16 cellular contexts compared by ENCODE assay signal in genomic region chr11:113546757-113547507, GRCh38.
DNase-seq lines count a peak whose midpoint lies in the region; ATAC-seq, FAIRE-seq and TF ChIP-seq lines count a peak whose summit lies in the region.
"Had no signal": no experiment of that assay in that cellular context is flagged by ENCODE, and none has a peak within 500 bp of the region (broad histone marks: within the 10 kb centered on the region; RNA-seq: fewer than 3 reads in every experiment).

No MANE protein-coding gene starts in this region.

- H3K79me2 ChIP-seq in H9 (ENCODE audit: insufficient read depth, low read length): no peaks in the 10 kb centered on the region

- H2BK12ac ChIP-seq in H9 (ENCODE audit: insufficient read length, low read depth, low read length): no peak overlapping the region

- intact Hi-C loops in left lung (cut with DNase I): no loop called here

- H3K27me3 ChIP-seq in MG63 (no peaks in the 10 kb centered on the region), bronchial epithelial cell (ENCODE audit: control insufficient read depth, insufficient read depth, low read length) (no peaks in the 10 kb centered on the region), left lung (peaks cover 0 to 9% of the 10 kb centered on the region in 2 donors), H9 (ENCODE audit: insufficient read depth, low read length) (no peaks in the 10 kb centered on the region)

- no peak overlapping the region for H3K9ac ChIP-seq in H9 (ENCODE audit: extremely low read depth, insufficient read length, low read length)

- H3K4me3 ChIP-seq in AG10803 (ENCODE audit: low read length) (no peak overlapping the region), MG63 (no peak overlapping the region), bronchial epithelial cell (ENCODE audit: low read depth, low read length) (no peak overlapping the region), left lung (no peak overlapping the region)
- H3K4me3 ChIP-seq: dorsolateral prefrontal cortex, SK-N-MC had no signal

- no peak overlapping the region for H3K18ac ChIP-seq in H9 (ENCODE audit: insufficient read length, low read depth, low read length)

- no peak overlapping the region for H3T11ph ChIP-seq in H9 (ENCODE audit: low read length)

- TF ChIP-seq CTCF in AG10803 (conservative IDR thresholded peaks at IDR 0.05; ENCODE audit: low read length) (no peak), bronchial epithelial cell (IDR thresholded peaks at IDR 0.05; ENCODE audit: insufficient read depth, low read length, severe bottlenecking) (no peak), left lung (IDR thresholded peaks at IDR 0.05) (no peak), H9 (conservative IDR thresholded peaks at IDR 0.05) (no peak)

- no peak overlapping the region for H3K23ac ChIP-seq in H9 (ENCODE audit: insufficient read length, low read depth, low read length)

- no peak overlapping the region for H3K56ac ChIP-seq in H9 (ENCODE audit: insufficient read length, low read depth, low read length)

- no peak overlapping the region for H4K91ac ChIP-seq in H9 (ENCODE audit: insufficient read length, low read depth, low read length)

- no peak overlapping the region for H2AK5ac ChIP-seq in H9 (ENCODE audit: insufficient read length, low read length)

- H3K36me3 Mint-ChIP-seq in H9 (ENCODE audit: insufficient read depth in 1 of 3, low read depth in 3 of 3): no peaks in the 10 kb centered on the region

- H3K4me2 ChIP-seq in H9 (ENCODE audit: insufficient read depth, insufficient read length, low read length): no peak overlapping the region

- H2AFZ ChIP-seq in H9 (ENCODE audit: low read length): no peak overlapping the region

- H3K36me3 ChIP-seq in MG63 (no peaks in the 10 kb centered on the region), bronchial epithelial cell (ENCODE audit: control insufficient read depth, insufficient read depth, low read length) (no peaks in the 10 kb centered on the region), left lung (no peaks in the 10 kb centered on the region)

- no peak overlapping the region for H3K27ac Mint-ChIP-seq in H9
- H3K27ac Mint-ChIP-seq: activated CD4-positive, alpha-beta memory T cell treated with anti-CD3 and anti-CD28 coated beads, Interleukin-2, amount 10 ng/mL, durations not matched to agents 7 days and 5 days; activated T-helper 17 cell treated with anti-CD3 and anti-CD28 coated beads, Interleukin-2, amount 50 U/mL, for 72 hours; nephron progenitor cell had no signal

- H3K4ac ChIP-seq in H9 (ENCODE audit: low read depth, low read length): no peak overlapping the region

- H3K27ac ChIP-seq in left lung: no peak overlapping the region
- H3K27ac ChIP-seq in H9 (ENCODE audit: insufficient read length, low read depth, low read length): no peak overlapping the region
- H3K27ac ChIP-seq: dorsolateral prefrontal cortex, SK-N-MC had no signal

- no peaks in the 10 kb centered on the region for H3K79me1 ChIP-seq in H9 (ENCODE audit: insufficient read depth, low read depth, low read length, poor library complexity, severe bottlenecking)

- no peak overlapping the region for H2BK5ac ChIP-seq in H9 (ENCODE audit: insufficient read length, low read length)

- no peak overlapping the region for H3K14ac ChIP-seq in H9 (ENCODE audit: insufficient read depth, low read length)

- no peaks in the 10 kb centered on the region for H4K20me1 ChIP-seq in H9 (ENCODE audit: control insufficient read depth, insufficient read depth, insufficient read length)

- H3K4me1 Mint-ChIP-seq in H9: peaks cover 12% of the 10 kb centered on the region in 2 experiments
- H3K4me1 Mint-ChIP-seq: activated CD4-positive, alpha-beta memory T cell treated with anti-CD3 and anti-CD28 coated beads, Interleukin-2, amount 10 ng/mL, durations not matched to agents 7 days and 5 days; activated T-helper 17 cell treated with anti-CD3 and anti-CD28 coated beads, Interleukin-2, amount 50 U/mL, for 72 hours had no signal

- no peak overlapping the region for H4K8ac ChIP-seq in H9 (replicated peaks; ENCODE audit: insufficient read length, low read depth, low read length)

- H3K9me3 Mint-ChIP-seq in H9: no peaks in the 10 kb centered on the region; a peak in 2 of 5 replicates
- H3K9me3 Mint-ChIP-seq: activated CD4-positive, alpha-beta memory T cell treated with anti-CD3 and anti-CD28 coated beads, Interleukin-2, amount 10 ng/mL, durations not matched to agents 7 days and 5 days; activated T-helper 17 cell treated with anti-CD3 and anti-CD28 coated beads, Interleukin-2, amount 50 U/mL, for 72 hours; nephron progenitor cell had no signal

- no peak overlapping the region for H2BK15ac ChIP-seq in H9 (ENCODE audit: low read depth, low read length)

- H3K4me3 Mint-ChIP-seq in H9: no peak overlapping the region
- H3K4me3 Mint-ChIP-seq: activated CD4-positive, alpha-beta memory T cell treated with anti-CD3 and anti-CD28 coated beads, Interleukin-2, amount 10 ng/mL, durations not matched to agents 7 days and 5 days; activated T-helper 17 cell treated with anti-CD3 and anti-CD28 coated beads, Interleukin-2, amount 50 U/mL, for 72 hours; nephron progenitor cell had no signal

- no CpG with 5 or more reads among the region's 5 CpGs for WGBS in H9 (ENCODE audit: extremely low coverage, insufficient read length, low lambda C conversion rate)

- H2BK20ac ChIP-seq in H9 (ENCODE audit: low read depth, low read length, poor library complexity, severe bottlenecking): no peak overlapping the region

- H3K9me3 ChIP-seq in MG63 (no peaks in the 10 kb centered on the region), left lung (no peaks in the 10 kb centered on the region), H9 (ENCODE audit: control insufficient read depth, low read depth, low read length) (no peaks in the 10 kb centered on the region)

- no peak overlapping the region for H2BK120ac ChIP-seq in H9 (ENCODE audit: low read depth, low read length, poor library complexity, severe bottlenecking)

- no peaks in the 10 kb centered on the region for H3K23me2 ChIP-seq in H9 (ENCODE audit: insufficient read length, low read depth, low read length, poor library complexity, severe bottlenecking)

- H3K4me1 ChIP-seq in left lung (no peaks in the 10 kb centered on the region), H9 (ENCODE audit: insufficient read depth, low read length) (no peaks in the 10 kb centered on the region)

- FAIRE-seq in bronchial epithelial cell (lab: Jason Lieb, UNC): no peak
- FAIRE-seq: frontal cortex had no signal

- peak; percentile 12 for ATAC-seq in left lung
- ATAC-seq in HG03342 (IDR thresholded peaks at IDR 0.05; ENCODE audit: unreplicated experiment): no peak
- ATAC-seq: activated T-helper 17 cell treated with anti-CD3 and anti-CD28 coated beads, Interleukin-2, amount 50 U/mL, for 72 hours; right cardiac atrium had no signal

- DNase-seq in AG10803 (ENCODE audit: low read depth): peak; percentile 40
- peak; percentile 62 for DNase-seq in MG63
- DNase-seq in bronchial epithelial cell (ENCODE audit: low read depth): peak; percentile 85
- no peak for DNase-seq in left lung
- no peak for DNase-seq in activated CD4-positive, alpha-beta T cell treated with anti-CD3 and anti-CD28 coated beads, Interleukin-2, amount 50 U/mL, for 4 hours
- no peak for DNase-seq in activated effector memory CD4-positive, alpha-beta T cell treated with anti-CD3 and anti-CD28 coated beads, Interleukin-2, amount 50 U/mL, for 16 hours
- DNase-seq in H9: no peak
- DNase-seq: activated CD4-positive, alpha-beta memory T cell treated with anti-CD3 and anti-CD28 coated beads, Interleukin-2, amount 10 ng/mL, durations not matched to agents 7 days and 5 days; dorsolateral prefrontal cortex; nephron progenitor cell; right cardiac atrium; stimulated activated CD4-positive, alpha-beta T cell treated with anti-CD3 and anti-CD28 coated beads, Interleukin-2, amount 100 ng/mL, for 24 hours had no signal

- peaks cover 30% of the 10 kb centered on the region for H3K27me3 Mint-ChIP-seq in H9 (ENCODE audit: low read depth)

- H4K5ac ChIP-seq in H9 (ENCODE audit: insufficient read length, low read depth, low read length): no peak overlapping the region

Comparison
In these comparisons a context has a peak if more than half of its experiments do, and no peak if none do; other contexts are left out.
1. DNase-seq: peak in AG10803 (single experiment), MG63 (single experiment) and bronchial epithelial cell (single experiment); none in left lung (0 of 2), activated CD4-positive, alpha-beta T cell treated with anti-CD3 and anti-CD28 coated beads, Interleukin-2, amount 50 U/mL, for 4 hours (0 of 2), activated effector memory CD4-positive, alpha-beta T cell treated with anti-CD3 and anti-CD28 coated beads, Interleukin-2, amount 50 U/mL, for 16 hours (single experiment) and H9 (single experiment).